ENCODE assay signal across 12 cellular contexts in the genomic region with DNA sequence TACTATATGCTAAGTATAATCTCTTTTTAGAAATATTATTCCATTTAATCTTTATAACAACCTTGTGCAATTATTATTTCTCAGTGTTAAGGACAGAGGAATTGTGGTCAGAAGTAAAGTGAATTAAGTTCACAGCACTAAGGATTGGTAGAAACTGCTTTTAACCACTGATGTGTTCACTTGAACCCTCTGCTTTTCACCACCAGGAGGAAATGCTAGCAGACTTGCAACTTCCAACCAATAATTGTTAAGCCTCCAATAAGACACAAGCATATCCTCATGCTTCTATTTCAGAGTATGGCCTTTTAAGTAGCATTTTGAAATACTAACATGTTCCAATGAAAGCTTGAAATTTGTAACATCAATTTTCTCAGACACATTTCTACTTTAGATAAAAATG.
"Had no signal": no experiment of that assay in that cellular context is flagged by ENCODE, and none has a peak within 500 bp of the region (broad histone marks: within the 10 kb centered on the region; RNA-seq: fewer than 3 reads in every experiment).

No MANE protein-coding gene starts in this region.

- H3K36me3 Mint-ChIP-seq: activated naive CD4-positive, alpha-beta T cell treated with anti-CD3 and anti-CD28 coated beads, Interleukin-2, amount 50 U/mL, for 72 hours had no signal

- ATAC-seq: activated CD4-positive, CD25-positive, alpha-beta regulatory T cell treated with anti-CD3 and anti-CD28 coated beads, Interleukin-2, amount 50 U/mL, for 24 hours; activated naive CD4-positive, alpha-beta T cell treated with anti-CD3 and anti-CD28 coated beads, Interleukin-2, amount 50 U/mL, for 72 hours; natural killer cell treated with Interleukin-12 subunit alpha and Interleukin-12 subunit beta and Interleukin-15 and Interleukin-18, amount 100 ng/mL, for 72 hours had no signal

- H3K4me3 ChIP-seq: breast epithelium, esophagus muscularis mucosa, sigmoid colon had no signal

- H3K27ac Mint-ChIP-seq: activated naive CD4-positive, alpha-beta T cell treated with anti-CD3 and anti-CD28 coated beads, Interleukin-2, amount 50 U/mL, for 72 hours; natural killer cell treated with Interleukin-12 subunit alpha and Interleukin-12 subunit beta and Interleukin-15 and Interleukin-18, amount 100 ng/mL, for 72 hours had no signal

- H3K4me1 ChIP-seq: breast epithelium, esophagus muscularis mucosa, sigmoid colon had no signal

- H3K9me3 ChIP-seq: breast epithelium, esophagus muscularis mucosa, sigmoid colon had no signal

- H3K27me3 Mint-ChIP-seq: natural killer cell treated with Interleukin-12 subunit alpha and Interleukin-12 subunit beta and Interleukin-15 and Interleukin-18, amount 100 ng/mL, for 72 hours had no signal

- H3K4me3 Mint-ChIP-seq: natural killer cell treated with Interleukin-12 subunit alpha and Interleukin-12 subunit beta and Interleukin-15 and Interleukin-18, amount 100 ng/mL, for 72 hours had no signal

- H3K27ac ChIP-seq: breast epithelium, esophagus muscularis mucosa, sigmoid colon had no signal

- FAIRE-seq: TTC549 had no signal

- H3K36me3 ChIP-seq: breast epithelium, esophagus muscularis mucosa, sigmoid colon had no signal

- DNase-seq: dermis blood vessel endothelial cell; foreskin fibroblast; sigmoid colon; stimulated activated naive CD4-positive, alpha-beta T cell treated with Interleukin-2 at 50 U/mL for 16 hours; T-helper 2 cell; trophoblast cell had no signal

- H3K27me3 ChIP-seq: breast epithelium, esophagus muscularis mucosa, sigmoid colon had no signal
